ENCODE assay signal across 10 cellular contexts in genomic region chr14:68762944-68763831, GRCh38. TPM values are rescaled to one million over a fixed set of nuclear protein-coding genes. Genes with fewer than 3 reads are reported as not detected.
DNase-seq lines count a peak whose midpoint lies in the region; ATAC-seq and TF ChIP-seq lines count a peak whose summit lies in the region.
"Had no signal": no experiment of that assay in that cellular context is flagged by ENCODE, and none has a peak within 500 bp of the region (broad histone marks: within the 10 kb centered on the region; RNA-seq: fewer than 3 reads in every experiment).

No MANE protein-coding gene starts in this region.

- intact Hi-C loops in ascending aorta (cut with DNase I) (no loop called here), testis (cut with DNase I; ENCODE audit: low total_unique reads) (no loop called here)
- intact Hi-C loops in activated CD4-positive, alpha-beta T cell treated with anti-CD3 and anti-CD28 coated beads for 36 hours (cut with DNase I, micrococcal nuclease) = no loop called here

- no peak for ATAC-seq in HG03342 (IDR thresholded peaks at IDR 0.05; ENCODE audit: unreplicated experiment)
- no peak for ATAC-seq in activated CD4-positive, alpha-beta T cell treated with anti-CD3 and anti-CD28 coated beads for 36 hours
- ATAC-seq in HG02884 (IDR thresholded peaks at IDR 0.05; ENCODE audit: unreplicated experiment) = no peak

- H3K4me1 Mint-ChIP-seq in activated CD4-positive, alpha-beta T cell treated with anti-CD3 and anti-CD28 coated beads for 36 hours = peaks cover 18% of the 10 kb centered on the region

- H3K27ac ChIP-seq in ascending aorta (peak overlapping the region; percentile 19 to 75), testis (peak overlapping the region; percentile 65 to 68)

- H3K36me3 ChIP-seq in ascending aorta (no peaks in the 10 kb centered on the region), testis (ENCODE audit: low read depth, missing control alignments) (no peaks in the 10 kb centered on the region)

- no peak overlapping the region for H3K4me3 Mint-ChIP-seq in activated CD4-positive, alpha-beta T cell treated with anti-CD3 and anti-CD28 coated beads for 36 hours
- H3K4me3 Mint-ChIP-seq: stimulated activated naive CD8-positive, alpha-beta T cell treated with anti-CD3 and anti-CD28 coated beads, Interleukin-15, Interleukin-2, amounts not matched to agents 100 ng/mL and 50 ng/mL, for 24 hours had no signal

- H3K4me1 ChIP-seq in ascending aorta (peaks cover 5 to 10% of the 10 kb centered on the region in 2 donors), testis (peaks cover 74% of the 10 kb centered on the region)

- 24 to 50% methylated on average over 9 to 11 of the region's 11 CpGs for WGBS in testis, 2 donors

- no peaks in the 10 kb centered on the region for H3K27me3 Mint-ChIP-seq in activated CD4-positive, alpha-beta T cell treated with anti-CD3 and anti-CD28 coated beads for 36 hours
- H3K27me3 Mint-ChIP-seq: stimulated activated naive CD8-positive, alpha-beta T cell treated with anti-CD3 and anti-CD28 coated beads, Interleukin-15, Interleukin-2, amounts not matched to agents 100 ng/mL and 50 ng/mL, for 24 hours had no signal

- CTCF ChIA-PET in activated CD4-positive, alpha-beta T cell treated with anti-CD3 and anti-CD28 coated beads for 36 hours (lab: Charles Lee) = interaction anchor here (1.9 kb wide), 1 partner anchor 15 kb away, joined by 5 read pairs; no protein-coding TSS in a partner anchor

- POLR2A ChIA-PET in activated CD4-positive, alpha-beta T cell treated with anti-CD3 and anti-CD28 coated beads for 36 hours (lab: Charles Lee) = interaction anchor here (0.5 to 0.6 kb wide), 2 partner anchors 13 to 1002 kb away, joined by 3 to 6 read pairs; no protein-coding TSS in a partner anchor

- H3K36me3 Mint-ChIP-seq in activated CD4-positive, alpha-beta T cell treated with anti-CD3 and anti-CD28 coated beads for 36 hours (ENCODE audit: low read depth) = no peaks in the 10 kb centered on the region

- H3K27me3 ChIP-seq in ascending aorta (no peaks in the 10 kb centered on the region), testis (no peaks in the 10 kb centered on the region)

- H3K9me3 Mint-ChIP-seq in activated CD4-positive, alpha-beta T cell treated with anti-CD3 and anti-CD28 coated beads for 36 hours (ENCODE audit: low read depth) = no peaks in the 10 kb centered on the region
- H3K9me3 Mint-ChIP-seq: stimulated activated naive CD8-positive, alpha-beta T cell treated with anti-CD3 and anti-CD28 coated beads, Interleukin-15, Interleukin-2, amounts not matched to agents 100 ng/mL and 50 ng/mL, for 24 hours had no signal

- DNase-seq in HUDEP-2 (lab: John Stamatoyannopoulos, UW; ENCODE audit: unreplicated experiment in 76 of 76) = peak in 69 of 76 experiments; percentile 9 to 79 (median 47)
- DNase-seq in ascending aorta (ENCODE audit: low spot score in 2 of 2) = peak in 1 of 2 donors; percentile 71
- DNase-seq in kidney tubule cell (ENCODE audit: low spot score) = peak; percentile 31
- DNase-seq in testis = peak; percentile 95
- DNase-seq in activated CD4-positive, alpha-beta T cell treated with anti-CD3 and anti-CD28 coated beads for 36 hours = no peak
- no peak for DNase-seq in GDM1 (lab: John Stamatoyannopoulos, UW)
- DNase-seq: SIG-M5 had no signal

- H3K27ac Mint-ChIP-seq in activated CD4-positive, alpha-beta T cell treated with anti-CD3 and anti-CD28 coated beads for 36 hours = no peak overlapping the region
- H3K27ac Mint-ChIP-seq: stimulated activated naive CD8-positive, alpha-beta T cell treated with anti-CD3 and anti-CD28 coated beads, Interleukin-15, Interleukin-2, amounts not matched to agents 100 ng/mL and 50 ng/mL, for 24 hours had no signal

- no peak for TF ChIP-seq CTCF in ascending aorta (IDR thresholded peaks at IDR 0.05)
- no peak for TF ChIP-seq CTCF in testis (IDR thresholded peaks at IDR 0.05)

- no peak overlapping the region for H3K4me3 ChIP-seq in ascending aorta
- no peak overlapping the region for H3K4me3 ChIP-seq in testis

- TF ChIP-seq POLR2A in testis (IDR thresholded peaks at IDR 0.05) = no peak

- H3K9me3 ChIP-seq in ascending aorta (no peaks in the 10 kb centered on the region), testis (no peaks in the 10 kb centered on the region)

RNA-seq across cellular contexts. Expression of gene ZFP36L1, which starts 29.7 kb away (rescaled TPM):
- total RNA-seq in ascending aorta (772 TPM), testis (100 to 1,000 TPM; 176 to 301 TPM)
- polyA plus RNA-seq in testis (ENCODE audit: insufficient read depth, low read depth, low replicate concordance) = 120 TPM
- 10 to 100 TPM; 72.1 to 96.9 TPM for total RNA-seq in activated CD4-positive, alpha-beta T cell treated with anti-CD3 and anti-CD28 coated beads for 36 hours

Comparison
In these comparisons a context has a peak if more than half of its experiments do, and no peak if none do; other contexts are left out.
1. DNase-seq: peak in HUDEP-2 (69 of 76), kidney tubule cell (single experiment) and testis (single experiment); none in activated CD4-positive, alpha-beta T cell treated with anti-CD3 and anti-CD28 coated beads for 36 hours (single experiment) and GDM1 (single experiment).